8 cellular contexts compared by ENCODE assay signal in genomic region chr12:15220961-15221885, GRCh38. TPM values are rescaled to one million over a fixed set of nuclear protein-coding genes. Genes with fewer than 3 reads are reported as not detected.
DNase-seq lines count a peak whose midpoint lies in the region; ATAC-seq lines count a peak whose summit lies in the region.

RERG (minus strand) TSS chr12:15221417; CDS start chr12:15217489, 3,928 bp downstream.

- no peaks in the 10 kb centered on the region for H3K4me1 ChIP-seq in ectodermal cell (ENCODE audit: control insufficient read depth, insufficient read depth, low read length)

- no peak within 1 kb of the TSS for H3K27ac Mint-ChIP-seq in activated CD8-positive, alpha-beta T cell treated with anti-CD3 and anti-CD28 coated beads, Interleukin-2, amount 10 ng/mL, durations not matched to agents 7 days and 5 days

- H3K4me3 Mint-ChIP-seq in activated CD8-positive, alpha-beta T cell treated with anti-CD3 and anti-CD28 coated beads, Interleukin-2, amount 10 ng/mL, durations not matched to agents 7 days and 5 days, result peak within 1 kb of the TSS; percentile 52

- H3K27ac ChIP-seq in ectodermal cell (ENCODE audit: insufficient read depth, low read depth, low read length, poor library complexity, severe bottlenecking), result no peak within 1 kb of the TSS

- CTCF ChIA-PET in activated CD8-positive, alpha-beta T cell treated with anti-CD3 and anti-CD28 coated beads, Interleukin-2, amount 10 ng/mL, durations not matched to agents 7 days and 5 days (lab: Charles Lee), result interaction anchor here (0.6 to 3.6 kb wide), 45 partner anchors 8 to 1242 kb away, joined by 3 to 41 read pairs (median 4); partner anchors contain the start of genes C12orf60 and WBP11

- peaks cover 23% of the 10 kb centered on the region for H3K27me3 ChIP-seq in ectodermal cell (ENCODE audit: control insufficient read depth, insufficient read depth, low read length, poor library complexity, severe bottlenecking)

- H3K4me3 ChIP-seq in ectodermal cell (ENCODE audit: insufficient read depth, low read depth, low read length), result peak within 1 kb of the TSS; percentile 26

- DNase-seq in NCI-H524 (lab: John Stamatoyannopoulos, UW), result peak; percentile 46 to 79
- no peak for DNase-seq in NCI-H524 treated with DMSO at 0.1 percent for 48 hours (lab: John Stamatoyannopoulos, UW)
- peak; percentile 89 for DNase-seq in NCI-H2227 (lab: John Stamatoyannopoulos, UW; ENCODE audit: unreplicated experiment)
- DNase-seq in activated CD8-positive, alpha-beta T cell treated with anti-CD3 and anti-CD28 coated beads, Interleukin-2, amount 10 ng/mL, durations not matched to agents 7 days and 5 days, result peak; percentile 76
- peak; percentile 81 to 82 for DNase-seq in lung microvascular endothelial cell (ENCODE audit: low read depth in 2 of 2)
- DNase-seq in stimulated activated CD4-positive, alpha-beta T cell treated with anti-CD3 and anti-CD28 coated beads, TNF-alpha, amount 100 ng/mL, for 4 hours (ENCODE audit: low read depth in 3 of 3), result peak; percentile 35 to 55 (median 37)

- 4% methylated on average over 55 of the region's 55 CpGs for WGBS in ectodermal cell, 2 experiments

- no peaks in the 10 kb centered on the region for H3K36me3 ChIP-seq in ectodermal cell (ENCODE audit: control insufficient read depth, insufficient read depth, low read length)

- peak; percentile 95 for ATAC-seq in HG02970 (IDR thresholded peaks at IDR 0.05; ENCODE audit: low FRiP score, unreplicated experiment)
- peak; percentile 100 for ATAC-seq in activated CD8-positive, alpha-beta T cell treated with anti-CD3 and anti-CD28 coated beads, Interleukin-2, amount 10 ng/mL, durations not matched to agents 7 days and 5 days

- H3K36me3 Mint-ChIP-seq in activated CD8-positive, alpha-beta T cell treated with anti-CD3 and anti-CD28 coated beads, Interleukin-2, amount 10 ng/mL, durations not matched to agents 7 days and 5 days (ENCODE audit: low read depth), result no peaks in the 10 kb centered on the region

- H3K9me3 Mint-ChIP-seq in activated CD8-positive, alpha-beta T cell treated with anti-CD3 and anti-CD28 coated beads, Interleukin-2, amount 10 ng/mL, durations not matched to agents 7 days and 5 days (ENCODE audit: insufficient read depth), result no peaks in the 10 kb centered on the region

- no peaks in the 10 kb centered on the region for H3K9me3 ChIP-seq in ectodermal cell (ENCODE audit: control insufficient read depth, low read length)

- H3K4me1 Mint-ChIP-seq in activated CD8-positive, alpha-beta T cell treated with anti-CD3 and anti-CD28 coated beads, Interleukin-2, amount 10 ng/mL, durations not matched to agents 7 days and 5 days (ENCODE audit: low read depth), result peaks cover 6% of the 10 kb centered on the region

- POLR2A ChIA-PET in activated CD8-positive, alpha-beta T cell treated with anti-CD3 and anti-CD28 coated beads, Interleukin-2, amount 10 ng/mL, durations not matched to agents 7 days and 5 days (lab: Charles Lee), result no interaction called here

- H3K27me3 Mint-ChIP-seq in activated CD8-positive, alpha-beta T cell treated with anti-CD3 and anti-CD28 coated beads, Interleukin-2, amount 10 ng/mL, durations not matched to agents 7 days and 5 days (ENCODE audit: low read depth), result peaks cover 35% of the 10 kb centered on the region

RNA-seq across cellular contexts. Expression of gene RERG, which starts in this region (rescaled TPM):
- total RNA-seq in activated CD8-positive, alpha-beta T cell treated with anti-CD3 and anti-CD28 coated beads, Interleukin-2, amount 10 ng/mL, durations not matched to agents 7 days and 5 days, result not detected
- 0.39 TPM for polyA plus RNA-seq in ectodermal cell (2013, experiment 1 of 4)
- 0.21 TPM for polyA plus RNA-seq in ectodermal cell (2013, experiment 2 of 4)
- polyA plus RNA-seq in ectodermal cell (2013, experiment 3 of 4), result 0.96 TPM
- polyA plus RNA-seq in ectodermal cell (2013, experiment 4 of 4), result 1.1 TPM
- total RNA-seq in lung microvascular endothelial cell, result not detected in 2 replicates

Comparison
In these comparisons a context has a peak if more than half of its experiments do, and no peak if none do; other contexts are left out.
1. Peak in DNase-seq and ATAC-seq in activated CD8-positive, alpha-beta T cell treated with anti-CD3 and anti-CD28 coated beads, Interleukin-2, amount 10 ng/mL, durations not matched to agents 7 days and 5 days; RNA of the gene not detected or under 1 TPM.
2. Peak in DNase-seq in lung microvascular endothelial cell; RNA of the gene not detected or under 1 TPM.